Comparison of ENCODE assay signal across 1 cellular context in genomic region chr6:36131517-36132220, GRCh38.
A peak's percentile ranks its signal among the peaks of the same experiment; 100 is the strongest.
TF ChIP-seq lines count a peak whose summit lies in the region.

No MANE protein-coding gene starts in this region.

TF ChIP-seq in K562, 482 proteins besides CTCF, POLR2A, EP300 and RAD21 (continued from another document and continues in another):
- no peak for TF ChIP-seq RBBP5 (IDR thresholded peaks at IDR 0.05; ENCODE audit: borderline replicate concordance, insufficient read depth, low read length, poor library complexity, severe bottlenecking)
- TF ChIP-seq NR2C1 (IDR thresholded peaks at IDR 0.05), result no peak
- TF ChIP-seq NR2C1 (tag; IDR thresholded peaks at IDR 0.05), result peak; percentile 58
- no peak for TF ChIP-seq POU5F1 (IDR thresholded peaks at IDR 0.05; ENCODE audit: borderline replicate concordance, low read depth, low read length, partially characterized antibody)
- TF ChIP-seq KHSRP (IDR thresholded peaks at IDR 0.05), result no peak
- TF ChIP-seq CREB3L1 (IDR thresholded peaks at IDR 0.05; ENCODE audit: borderline replicate concordance, low read depth), result no peak
- TF ChIP-seq FOXM1 (IDR thresholded peaks at IDR 0.05; ENCODE audit: low read depth), result no peak
- TF ChIP-seq FOXM1 (CRISPR knock-in tag; IDR thresholded peaks at IDR 0.05; ENCODE audit: low read depth), result no peak
- TF ChIP-seq U2AF1 (optimal IDR thresholded peaks at IDR 0.05; ENCODE audit: low read depth, low read length), result no peak
- TF ChIP-seq SMARCC2 (IDR thresholded peaks at IDR 0.05; ENCODE audit: low read depth), result no peak
- TF ChIP-seq RBM34 (IDR thresholded peaks at IDR 0.05; ENCODE audit: borderline replicate concordance, insufficient read depth, low read length), result no peak
- no peak; the same call in 1 of the 2 replicates for TF ChIP-seq PHF8 (IDR thresholded peaks at IDR 0.05; ENCODE audit: borderline replicate concordance, low read length)
- TF ChIP-seq KLF1 (tag; IDR thresholded peaks at IDR 0.05), result no peak
- TF ChIP-seq ETV5 (CRISPR knock-in tag; IDR thresholded peaks at IDR 0.05; ENCODE audit: low read depth), result 0 out of 2 replicates have a peak, but pooled peaks have one; percentile 54
- no peak for TF ChIP-seq XRCC5 (IDR thresholded peaks at IDR 0.05; ENCODE audit: low read depth, low read length)
- no peak for TF ChIP-seq STAT5A (IDR thresholded peaks at IDR 0.05; ENCODE audit: borderline replicate concordance, low read length)
- TF ChIP-seq SRSF9 (IDR thresholded peaks at IDR 0.05; ENCODE audit: borderline replicate concordance, low read depth, low read length), result no peak
- TF ChIP-seq ZNF586 (CRISPR knock-in tag; conservative IDR thresholded peaks at IDR 0.05), result no peak
- no peak for TF ChIP-seq SLC30A9 (CRISPR knock-in tag; IDR thresholded peaks at IDR 0.05)
- TF ChIP-seq IRF9 (tag; IDR thresholded peaks at IDR 0.05), result no peak
- no peak for TF ChIP-seq MTA1 (IDR thresholded peaks at IDR 0.05; ENCODE audit: borderline replicate concordance)
- no peak for TF ChIP-seq PHF20 (IDR thresholded peaks at IDR 0.05; ENCODE audit: partially characterized antibody)
- no peak for TF ChIP-seq ARID3B (CRISPR knock-in tag; IDR thresholded peaks at IDR 0.05; ENCODE audit: borderline replicate concordance)
- no peak for TF ChIP-seq SIRT6 (IDR thresholded peaks at IDR 0.05; ENCODE audit: low read depth, low read length)
- TF ChIP-seq ZNF584 (CRISPR knock-in tag; IDR thresholded peaks at IDR 0.05; ENCODE audit: low read depth), result peak; percentile 51; the same call in 1 of the 2 replicates
- TF ChIP-seq FOXA3 (CRISPR knock-in tag; conservative IDR thresholded peaks at IDR 0.05 in 1 of 2, IDR thresholded peaks at IDR 0.05 in 1 of 2), result no peak
- no peak for TF ChIP-seq NELFE (IDR thresholded peaks at IDR 0.05; ENCODE audit: insufficient read depth, insufficient read length)
- TF ChIP-seq PRPF4 (IDR thresholded peaks at IDR 0.05; ENCODE audit: insufficient read depth, low read depth, low read length, poor library complexity, severe bottlenecking), result no peak
- peak; percentile 86; the same call in 1 of the 2 replicates for TF ChIP-seq ZNF175 (CRISPR knock-in tag; IDR thresholded peaks at IDR 0.05; ENCODE audit: low read depth)
- TF ChIP-seq BRF2 (IDR thresholded peaks at IDR 0.05; ENCODE audit: borderline replicate concordance, insufficient read depth, insufficient read length), result no peak
- TF ChIP-seq ATF3 (IDR thresholded peaks at IDR 0.05), result 0 out of 2 replicates have a peak, but pooled peaks have one; percentile 27
- TF ChIP-seq ATF3 (CRISPR knock-in tag; conservative IDR thresholded peaks at IDR 0.05), result no peak
- TF ChIP-seq PHB2 (IDR thresholded peaks at IDR 0.05; ENCODE audit: low read depth), result no peak
- no peak for TF ChIP-seq ZNF41 (CRISPR knock-in tag; conservative IDR thresholded peaks at IDR 0.05)
- no peak for TF ChIP-seq RREB1 (CRISPR knock-in tag; IDR thresholded peaks at IDR 0.05)
- no peak for TF ChIP-seq TEAD1 (CRISPR knock-in tag; IDR thresholded peaks at IDR 0.05)
- no peak for TF ChIP-seq TCF7 (IDR thresholded peaks at IDR 0.05; ENCODE audit: borderline replicate concordance)
- TF ChIP-seq FOSL1 (tag; conservative IDR thresholded peaks at IDR 0.05), result peak; percentile 87
- TF ChIP-seq SNAPC5 (CRISPR knock-in tag; IDR thresholded peaks at IDR 0.05), result no peak
- TF ChIP-seq ZNF407 (IDR thresholded peaks at IDR 0.05; ENCODE audit: low read depth), result no peak
- peak; percentile 40; the same call in 1 of the 2 replicates for TF ChIP-seq KLF16 (IDR thresholded peaks at IDR 0.05)
- no peak for TF ChIP-seq FOXJ3 (CRISPR knock-in tag; IDR thresholded peaks at IDR 0.05)
- no peak for TF ChIP-seq PURB (CRISPR knock-in tag; IDR thresholded peaks at IDR 0.05; ENCODE audit: low read depth)
